In the genomic region with DNA sequence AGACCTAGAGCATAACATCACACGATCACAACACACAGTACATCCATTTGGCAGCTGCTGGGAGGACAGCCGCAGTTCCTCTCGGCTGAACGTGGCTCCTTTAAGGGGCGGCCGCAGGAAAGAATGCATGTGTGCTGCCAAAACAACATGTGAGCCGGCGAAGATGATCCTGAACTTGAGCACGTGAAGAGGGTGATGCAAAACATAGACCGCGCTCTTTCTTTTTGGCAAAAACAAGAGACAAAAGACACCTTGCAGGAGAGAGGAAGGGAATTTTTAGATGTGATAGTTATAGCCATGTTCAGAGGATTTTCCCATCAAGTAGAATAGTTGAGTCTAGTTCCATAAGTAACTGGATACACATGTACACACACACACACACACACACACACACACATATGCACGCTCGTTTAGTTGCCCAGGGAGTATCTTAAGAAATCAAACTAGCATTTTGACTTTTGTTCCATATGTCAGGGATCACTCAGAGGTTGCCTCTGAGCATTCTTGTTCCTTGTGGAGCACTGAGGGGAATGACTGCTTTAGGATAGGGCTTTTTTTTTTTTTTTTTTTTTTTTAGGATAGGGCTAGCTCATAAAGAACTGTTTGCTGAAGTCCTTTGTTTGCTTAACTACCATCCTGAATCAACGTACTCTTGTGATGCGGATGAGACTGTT, we compare ENCODE assay signal across 1 cellular context.
TF ChIP-seq lines count a peak whose summit lies in the region.

No MANE protein-coding gene starts in this region.

TF ChIP-seq in HCT116, 20 proteins besides CTCF, POLR2A, EP300 and RAD21 (continued from another document):
- TF ChIP-seq REST (IDR thresholded peaks at IDR 0.05; ENCODE audit: low read depth) (no peak), CBX3 (IDR thresholded peaks at IDR 0.05; ENCODE audit: low read depth) (no peak), EGR1 (IDR thresholded peaks at IDR 0.05; ENCODE audit: low read depth) (no peak)
